In the genomic region with DNA sequence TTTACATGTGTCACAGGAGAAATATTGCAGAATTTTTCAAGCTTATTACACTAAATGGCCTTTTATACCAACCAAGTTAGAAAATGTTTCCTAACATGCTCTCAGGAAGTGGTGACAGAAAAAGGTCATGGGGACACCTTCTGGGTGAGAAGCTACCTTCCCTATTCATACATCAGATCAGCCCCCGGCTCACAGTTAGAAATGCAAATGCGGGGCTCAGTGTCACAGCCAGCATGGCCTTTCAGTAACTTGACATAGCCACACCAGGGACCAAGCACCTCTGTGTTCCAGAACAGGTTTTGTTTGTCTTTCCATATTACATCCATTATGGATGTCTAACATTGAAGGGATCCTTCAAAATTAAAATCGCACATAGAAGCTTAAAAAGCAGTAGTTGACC, we compare ENCODE assay signal across 1 cellular context.
TF ChIP-seq lines count a peak whose summit lies in the region.

No MANE protein-coding gene starts in this region.

TF ChIP-seq in WTC11, 78 proteins besides CTCF, POLR2A, EP300 and RAD21 (continued from another document):
- TF ChIP-seq, protein P1, sequence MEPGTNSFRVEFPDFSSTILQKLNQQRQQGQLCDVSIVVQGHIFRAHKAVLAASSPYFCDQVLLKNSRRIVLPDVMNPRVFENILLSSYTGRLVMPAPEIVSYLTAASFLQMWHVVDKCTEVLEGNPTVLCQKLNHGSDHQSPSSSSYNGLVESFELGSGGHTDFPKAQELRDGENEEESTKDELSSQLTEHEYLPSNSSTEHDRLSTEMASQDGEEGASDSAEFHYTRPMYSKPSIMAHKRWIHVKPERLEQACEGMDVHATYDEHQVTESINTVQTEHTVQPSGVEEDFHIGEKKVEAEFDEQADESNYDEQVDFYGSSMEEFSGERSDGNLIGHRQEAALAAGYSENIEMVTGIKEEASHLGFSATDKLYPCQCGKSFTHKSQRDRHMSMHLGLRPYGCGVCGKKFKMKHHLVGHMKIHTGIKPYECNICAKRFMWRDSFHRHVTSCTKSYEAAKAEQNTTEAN (CRISPR knock-in tag; IDR thresholded peaks at IDR 0.05), result no peak
- TF ChIP-seq, protein P2, sequence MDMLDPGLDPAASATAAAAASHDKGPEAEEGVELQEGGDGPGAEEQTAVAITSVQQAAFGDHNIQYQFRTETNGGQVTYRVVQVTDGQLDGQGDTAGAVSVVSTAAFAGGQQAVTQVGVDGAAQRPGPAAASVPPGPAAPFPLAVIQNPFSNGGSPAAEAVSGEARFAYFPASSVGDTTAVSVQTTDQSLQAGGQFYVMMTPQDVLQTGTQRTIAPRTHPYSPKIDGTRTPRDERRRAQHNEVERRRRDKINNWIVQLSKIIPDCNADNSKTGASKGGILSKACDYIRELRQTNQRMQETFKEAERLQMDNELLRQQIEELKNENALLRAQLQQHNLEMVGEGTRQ (CRISPR knock-in tag; IDR thresholded peaks at IDR 0.05), result no peak
- TF ChIP-seq, protein P3, sequence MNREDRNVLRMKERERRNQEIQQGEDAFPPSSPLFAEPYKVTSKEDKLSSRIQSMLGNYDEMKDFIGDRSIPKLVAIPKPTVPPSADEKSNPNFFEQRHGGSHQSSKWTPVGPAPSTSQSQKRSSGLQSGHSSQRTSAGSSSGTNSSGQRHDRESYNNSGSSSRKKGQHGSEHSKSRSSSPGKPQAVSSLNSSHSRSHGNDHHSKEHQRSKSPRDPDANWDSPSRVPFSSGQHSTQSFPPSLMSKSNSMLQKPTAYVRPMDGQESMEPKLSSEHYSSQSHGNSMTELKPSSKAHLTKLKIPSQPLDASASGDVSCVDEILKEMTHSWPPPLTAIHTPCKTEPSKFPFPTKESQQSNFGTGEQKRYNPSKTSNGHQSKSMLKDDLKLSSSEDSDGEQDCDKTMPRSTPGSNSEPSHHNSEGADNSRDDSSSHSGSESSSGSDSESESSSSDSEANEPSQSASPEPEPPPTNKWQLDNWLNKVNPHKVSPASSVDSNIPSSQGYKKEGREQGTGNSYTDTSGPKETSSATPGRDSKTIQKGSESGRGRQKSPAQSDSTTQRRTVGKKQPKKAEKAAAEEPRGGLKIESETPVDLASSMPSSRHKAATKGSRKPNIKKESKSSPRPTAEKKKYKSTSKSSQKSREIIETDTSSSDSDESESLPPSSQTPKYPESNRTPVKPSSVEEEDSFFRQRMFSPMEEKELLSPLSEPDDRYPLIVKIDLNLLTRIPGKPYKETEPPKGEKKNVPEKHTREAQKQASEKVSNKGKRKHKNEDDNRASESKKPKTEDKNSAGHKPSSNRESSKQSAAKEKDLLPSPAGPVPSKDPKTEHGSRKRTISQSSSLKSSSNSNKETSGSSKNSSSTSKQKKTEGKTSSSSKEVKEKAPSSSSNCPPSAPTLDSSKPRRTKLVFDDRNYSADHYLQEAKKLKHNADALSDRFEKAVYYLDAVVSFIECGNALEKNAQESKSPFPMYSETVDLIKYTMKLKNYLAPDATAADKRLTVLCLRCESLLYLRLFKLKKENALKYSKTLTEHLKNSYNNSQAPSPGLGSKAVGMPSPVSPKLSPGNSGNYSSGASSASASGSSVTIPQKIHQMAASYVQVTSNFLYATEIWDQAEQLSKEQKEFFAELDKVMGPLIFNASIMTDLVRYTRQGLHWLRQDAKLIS (CRISPR knock-in tag; IDR thresholded peaks at IDR 0.05; ENCODE audit: borderline replicate concordance), result no peak
- no peak for TF ChIP-seq SMAD4 (CRISPR knock-in tag; IDR thresholded peaks at IDR 0.05)
- TF ChIP-seq, protein P4, sequence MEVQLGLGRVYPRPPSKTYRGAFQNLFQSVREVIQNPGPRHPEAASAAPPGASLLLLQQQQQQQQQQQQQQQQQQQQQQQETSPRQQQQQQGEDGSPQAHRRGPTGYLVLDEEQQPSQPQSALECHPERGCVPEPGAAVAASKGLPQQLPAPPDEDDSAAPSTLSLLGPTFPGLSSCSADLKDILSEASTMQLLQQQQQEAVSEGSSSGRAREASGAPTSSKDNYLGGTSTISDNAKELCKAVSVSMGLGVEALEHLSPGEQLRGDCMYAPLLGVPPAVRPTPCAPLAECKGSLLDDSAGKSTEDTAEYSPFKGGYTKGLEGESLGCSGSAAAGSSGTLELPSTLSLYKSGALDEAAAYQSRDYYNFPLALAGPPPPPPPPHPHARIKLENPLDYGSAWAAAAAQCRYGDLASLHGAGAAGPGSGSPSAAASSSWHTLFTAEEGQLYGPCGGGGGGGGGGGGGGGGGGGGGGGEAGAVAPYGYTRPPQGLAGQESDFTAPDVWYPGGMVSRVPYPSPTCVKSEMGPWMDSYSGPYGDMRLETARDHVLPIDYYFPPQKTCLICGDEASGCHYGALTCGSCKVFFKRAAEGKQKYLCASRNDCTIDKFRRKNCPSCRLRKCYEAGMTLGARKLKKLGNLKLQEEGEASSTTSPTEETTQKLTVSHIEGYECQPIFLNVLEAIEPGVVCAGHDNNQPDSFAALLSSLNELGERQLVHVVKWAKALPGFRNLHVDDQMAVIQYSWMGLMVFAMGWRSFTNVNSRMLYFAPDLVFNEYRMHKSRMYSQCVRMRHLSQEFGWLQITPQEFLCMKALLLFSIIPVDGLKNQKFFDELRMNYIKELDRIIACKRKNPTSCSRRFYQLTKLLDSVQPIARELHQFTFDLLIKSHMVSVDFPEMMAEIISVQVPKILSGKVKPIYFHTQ (CRISPR knock-in tag; IDR thresholded peaks at IDR 0.05), result no peak
- TF ChIP-seq, protein P5, sequence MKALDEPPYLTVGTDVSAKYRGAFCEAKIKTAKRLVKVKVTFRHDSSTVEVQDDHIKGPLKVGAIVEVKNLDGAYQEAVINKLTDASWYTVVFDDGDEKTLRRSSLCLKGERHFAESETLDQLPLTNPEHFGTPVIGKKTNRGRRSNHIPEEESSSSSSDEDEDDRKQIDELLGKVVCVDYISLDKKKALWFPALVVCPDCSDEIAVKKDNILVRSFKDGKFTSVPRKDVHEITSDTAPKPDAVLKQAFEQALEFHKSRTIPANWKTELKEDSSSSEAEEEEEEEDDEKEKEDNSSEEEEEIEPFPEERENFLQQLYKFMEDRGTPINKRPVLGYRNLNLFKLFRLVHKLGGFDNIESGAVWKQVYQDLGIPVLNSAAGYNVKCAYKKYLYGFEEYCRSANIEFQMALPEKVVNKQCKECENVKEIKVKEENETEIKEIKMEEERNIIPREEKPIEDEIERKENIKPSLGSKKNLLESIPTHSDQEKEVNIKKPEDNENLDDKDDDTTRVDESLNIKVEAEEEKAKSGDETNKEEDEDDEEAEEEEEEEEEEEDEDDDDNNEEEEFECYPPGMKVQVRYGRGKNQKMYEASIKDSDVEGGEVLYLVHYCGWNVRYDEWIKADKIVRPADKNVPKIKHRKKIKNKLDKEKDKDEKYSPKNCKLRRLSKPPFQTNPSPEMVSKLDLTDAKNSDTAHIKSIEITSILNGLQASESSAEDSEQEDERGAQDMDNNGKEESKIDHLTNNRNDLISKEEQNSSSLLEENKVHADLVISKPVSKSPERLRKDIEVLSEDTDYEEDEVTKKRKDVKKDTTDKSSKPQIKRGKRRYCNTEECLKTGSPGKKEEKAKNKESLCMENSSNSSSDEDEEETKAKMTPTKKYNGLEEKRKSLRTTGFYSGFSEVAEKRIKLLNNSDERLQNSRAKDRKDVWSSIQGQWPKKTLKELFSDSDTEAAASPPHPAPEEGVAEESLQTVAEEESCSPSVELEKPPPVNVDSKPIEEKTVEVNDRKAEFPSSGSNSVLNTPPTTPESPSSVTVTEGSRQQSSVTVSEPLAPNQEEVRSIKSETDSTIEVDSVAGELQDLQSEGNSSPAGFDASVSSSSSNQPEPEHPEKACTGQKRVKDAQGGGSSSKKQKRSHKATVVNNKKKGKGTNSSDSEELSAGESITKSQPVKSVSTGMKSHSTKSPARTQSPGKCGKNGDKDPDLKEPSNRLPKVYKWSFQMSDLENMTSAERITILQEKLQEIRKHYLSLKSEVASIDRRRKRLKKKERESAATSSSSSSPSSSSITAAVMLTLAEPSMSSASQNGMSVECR (CRISPR knock-in tag; IDR thresholded peaks at IDR 0.05; ENCODE audit: borderline replicate concordance), result no peak
